ENCODE assay signal across 13 cellular contexts in the genomic region with DNA sequence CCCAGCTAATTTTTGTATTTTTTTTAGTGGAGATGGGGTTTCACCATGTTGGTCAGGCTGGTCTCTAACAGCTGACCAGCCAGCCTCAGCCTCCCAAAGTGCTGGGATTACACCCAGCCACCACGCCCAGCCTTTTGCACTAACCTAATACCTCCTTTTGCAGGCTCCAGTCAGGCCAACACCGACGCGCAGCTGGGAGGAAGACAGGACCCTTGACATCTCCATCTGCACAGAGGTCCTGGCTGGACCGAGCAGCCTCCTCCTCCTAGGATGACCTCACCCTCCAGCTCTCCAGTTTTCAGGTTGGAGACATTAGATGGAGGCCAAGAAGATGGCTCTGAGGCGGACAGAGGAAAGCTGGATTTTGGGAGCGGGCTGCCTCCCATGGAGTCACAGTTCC. TPM values are rescaled to one million over a fixed set of nuclear protein-coding genes. Genes with fewer than 3 reads are reported as not detected.
DNase-seq lines count a peak whose midpoint lies in the region; ATAC-seq and TF ChIP-seq lines count a peak whose summit lies in the region.
"Had no signal": no experiment of that assay in that cellular context is flagged by ENCODE, and none has a peak within 500 bp of the region (broad histone marks: within the 10 kb centered on the region; RNA-seq: fewer than 3 reads in every experiment).

No MANE protein-coding gene starts in this region.

- intact Hi-C loops in CD4-positive, alpha-beta memory T cell (cut with micrococcal nuclease): no loop called here
- intact Hi-C loops in body of pancreas (cut with DNase I): no loop called here

- ATAC-seq in central memory CD8-positive, alpha-beta T cell (replicated peaks; ENCODE audit: extremely low read depth, poor library complexity, severe bottlenecking): no peak
- ATAC-seq in body of pancreas: no peak
- ATAC-seq: esophagus mucosa had no signal

- no peak for TF ChIP-seq CTCF in body of pancreas (IDR thresholded peaks at IDR 0.05)

- peaks cover 58% of the 10 kb centered on the region for H3K4me1 ChIP-seq in CD4-positive, alpha-beta memory T cell (ENCODE audit: insufficient read depth, low read length)
- H3K4me1 ChIP-seq in body of pancreas: peaks cover 20% of the 10 kb centered on the region

- peaks cover 25% of the 10 kb centered on the region for H3K36me3 ChIP-seq in CD4-positive, alpha-beta memory T cell (ENCODE audit: insufficient read depth, low read length)
- H3K36me3 ChIP-seq in body of pancreas (replicated peaks in 1 of 2; ENCODE audit: insufficient read depth in 1 of 2, low read depth in 2 of 2): no peaks in the 10 kb centered on the region

- H3K27me3 ChIP-seq in CD4-positive, alpha-beta memory T cell (ENCODE audit: insufficient read depth, low read length): no peaks in the 10 kb centered on the region
- no peaks in the 10 kb centered on the region for H3K27me3 ChIP-seq in body of pancreas

- no peaks in the 10 kb centered on the region for H3K27me3 Mint-ChIP-seq in CD4-positive, alpha-beta memory T cell
- H3K27me3 Mint-ChIP-seq in IgD-negative memory B cell: no peaks in the 10 kb centered on the region
- H3K27me3 Mint-ChIP-seq in central memory CD8-positive, alpha-beta T cell: no peaks in the 10 kb centered on the region

- peak overlapping the region; percentile 97 to 100 (median 99) for H3K27ac Mint-ChIP-seq in CD4-positive, alpha-beta memory T cell
- H3K27ac Mint-ChIP-seq in IgD-negative memory B cell: peak overlapping the region in 1 of 3 donors; percentile 39
- H3K27ac Mint-ChIP-seq in central memory CD8-positive, alpha-beta T cell (ENCODE audit: low read depth): peak overlapping the region; percentile 97

- peak overlapping the region in 6 of 8 donors; percentile 91 to 98 (median 97) for H3K4me3 Mint-ChIP-seq in CD4-positive, alpha-beta memory T cell
- peak overlapping the region in 3 of 4 donors; percentile 39 to 100 (median 88) for H3K4me3 Mint-ChIP-seq in IgD-negative memory B cell
- H3K4me3 Mint-ChIP-seq in central memory CD8-positive, alpha-beta T cell: peak overlapping the region; percentile 96

- no peaks in the 10 kb centered on the region for H3K9me3 Mint-ChIP-seq in CD4-positive, alpha-beta memory T cell
- no peaks in the 10 kb centered on the region for H3K9me3 Mint-ChIP-seq in IgD-negative memory B cell
- H3K9me3 Mint-ChIP-seq in central memory CD8-positive, alpha-beta T cell: no peaks in the 10 kb centered on the region

- H3K36me3 Mint-ChIP-seq in CD4-positive, alpha-beta memory T cell: peaks cover 25 to 49% of the 10 kb centered on the region in 2 donors
- peaks cover 10% of the 10 kb centered on the region for H3K36me3 Mint-ChIP-seq in IgD-negative memory B cell
- H3K36me3 Mint-ChIP-seq in central memory CD8-positive, alpha-beta T cell (ENCODE audit: insufficient read depth): peaks cover 56% of the 10 kb centered on the region

- H3K9me3 ChIP-seq in CD4-positive, alpha-beta memory T cell (ENCODE audit: control insufficient read depth in 1 of 2, low read length in 2 of 2): no peaks in the 10 kb centered on the region
- no peaks in the 10 kb centered on the region for H3K9me3 ChIP-seq in body of pancreas

- no peak for DNase-seq in CD4-positive, alpha-beta memory T cell
- DNase-seq in central memory CD8-positive, alpha-beta T cell (ENCODE audit: low spot score in 2 of 2): no peak
- DNase-seq in NK-92 treated with Interleukin-12 subunit alpha and Interleukin-12 subunit beta, amount 100 ng/mL, for 24 hours (lab: John Stamatoyannopoulos, UW): no peak
- DNase-seq in body of pancreas (no peak), hypothalamus (lab: John Stamatoyannopoulos, UW) (no peak)
- DNase-seq: Calu3; KBM-7; NCI-H69; Right ventricle myocardium superior; stimulated activated CD4-positive, alpha-beta T cell treated with anti-CD3 and anti-CD28 coated beads, Interleukin-2, amount 100 ng/mL, for 48 hours had no signal

- peaks cover 26 to 73% (median 49%) of the 10 kb centered on the region in 4 donors for H3K4me1 Mint-ChIP-seq in CD4-positive, alpha-beta memory T cell
- H3K4me1 Mint-ChIP-seq in IgD-negative memory B cell: peaks cover 14 to 29% (median 24%) of the 10 kb centered on the region in 3 donors
- peaks cover 59% of the 10 kb centered on the region for H3K4me1 Mint-ChIP-seq in central memory CD8-positive, alpha-beta T cell

- H3K4me3 ChIP-seq in CD4-positive, alpha-beta memory T cell (ENCODE audit: low read length in 2 of 2): no peak overlapping the region
- no peak overlapping the region for H3K4me3 ChIP-seq in skin epidermis
- H3K4me3 ChIP-seq in body of pancreas: no peak overlapping the region

- CTCF ChIA-PET in CD4-positive, alpha-beta memory T cell (lab: Charles Lee; ENCODE audit: partially characterized antibody): interaction anchor here (1.0 to 4.5 kb wide), 3 partner anchors 32 to 105 kb away, joined by 4 to 68 read pairs (median 7); no protein-coding TSS in a partner anchor

- WGBS in body of pancreas, 2 donors: 93 to 94% methylated on average over 3 to 7 of the region's 7 CpGs

- TF ChIP-seq POLR2A in body of pancreas (IDR thresholded peaks at IDR 0.05): no peak

- peak overlapping the region; percentile 92 for H3K27ac ChIP-seq in CD4-positive, alpha-beta memory T cell (ENCODE audit: low read depth, low read length)
- H3K27ac ChIP-seq in skin epidermis (peak overlapping the region in 15 of 21 experiments; percentile 1 to 98 (median 90)), body of pancreas (peak overlapping the region in 2 of 4 donors; percentile 73 to 82)

- POLR2A ChIA-PET in CD4-positive, alpha-beta memory T cell (lab: Charles Lee; ENCODE audit: partially characterized antibody): interaction anchor here (1.7 to 7.3 kb wide), 4 partner anchors 10 to 119 kb away, joined by 4 to 129 read pairs (median 70); a partner anchor contains a TSS

RNA-seq across cellular contexts. Expression of a gene that starts 2.0 kb away (rescaled TPM):
- total RNA-seq in CD4-positive, alpha-beta memory T cell: 100 to 1,000 TPM in 1 of 2 experiments, 10 to 100 TPM in 1; 95.0 to 101 TPM
- 100 to 1,000 TPM; 118 to 127 TPM for polyA plus RNA-seq in CD4-positive, alpha-beta memory T cell
- 73.6 TPM for polyA plus RNA-seq in IgD-negative memory B cell
- total RNA-seq in body of pancreas: 10 to 100 TPM in 1 of 2 donors, 1 to 10 TPM in 1; 4.7 to 30.7 TPM

RNA-seq across cellular contexts. Expression of a gene that starts 36.5 kb away (rescaled TPM):
- 100 to 1,000 TPM; 523 to 560 TPM for total RNA-seq in CD4-positive, alpha-beta memory T cell
- 1,000 to 10,000 TPM; 1,629 to 1,970 TPM for polyA plus RNA-seq in CD4-positive, alpha-beta memory T cell
- 2,178 TPM for polyA plus RNA-seq in IgD-negative memory B cell
- total RNA-seq in body of pancreas: 100 to 1,000 TPM; 450 to 486 TPM
